Comparison of ENCODE assay signal across 1 cellular context in the genomic region with DNA sequence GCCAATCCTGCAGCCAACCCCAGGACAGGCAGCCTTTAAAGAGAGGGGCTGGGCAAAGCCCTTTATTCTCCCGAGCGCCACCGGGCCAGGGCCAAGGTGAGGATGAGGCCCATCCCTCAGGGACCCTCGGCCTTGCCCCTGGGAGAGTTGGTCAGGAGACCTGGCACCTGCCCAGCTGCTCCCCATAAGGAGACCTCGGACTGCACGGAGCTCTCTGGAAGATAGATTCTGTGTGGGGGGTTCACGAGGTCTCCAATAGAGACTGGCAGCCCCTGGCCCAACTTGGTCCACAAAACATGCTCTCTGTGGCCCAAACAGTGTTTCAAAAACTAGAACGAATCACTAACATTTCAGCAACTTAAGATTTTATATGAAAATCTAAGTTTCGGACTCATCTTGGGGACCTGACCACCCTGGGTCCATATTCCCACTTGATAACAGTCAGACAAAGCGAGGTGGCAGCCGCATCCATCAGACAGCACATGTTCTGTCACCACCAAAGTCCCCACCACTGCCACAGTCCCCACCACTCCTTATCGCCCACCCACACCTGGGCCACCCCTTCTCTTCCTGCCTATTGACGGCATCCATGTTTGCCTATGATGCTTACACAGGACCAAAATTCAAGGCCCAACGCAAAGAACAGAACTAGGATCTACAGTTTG.
TF ChIP-seq lines count a peak whose summit lies in the region.

No MANE protein-coding gene starts in this region.

TF ChIP-seq in GM12878, 131 proteins besides CTCF, POLR2A, EP300 and RAD21:
- TF ChIP-seq, protein P1, sequence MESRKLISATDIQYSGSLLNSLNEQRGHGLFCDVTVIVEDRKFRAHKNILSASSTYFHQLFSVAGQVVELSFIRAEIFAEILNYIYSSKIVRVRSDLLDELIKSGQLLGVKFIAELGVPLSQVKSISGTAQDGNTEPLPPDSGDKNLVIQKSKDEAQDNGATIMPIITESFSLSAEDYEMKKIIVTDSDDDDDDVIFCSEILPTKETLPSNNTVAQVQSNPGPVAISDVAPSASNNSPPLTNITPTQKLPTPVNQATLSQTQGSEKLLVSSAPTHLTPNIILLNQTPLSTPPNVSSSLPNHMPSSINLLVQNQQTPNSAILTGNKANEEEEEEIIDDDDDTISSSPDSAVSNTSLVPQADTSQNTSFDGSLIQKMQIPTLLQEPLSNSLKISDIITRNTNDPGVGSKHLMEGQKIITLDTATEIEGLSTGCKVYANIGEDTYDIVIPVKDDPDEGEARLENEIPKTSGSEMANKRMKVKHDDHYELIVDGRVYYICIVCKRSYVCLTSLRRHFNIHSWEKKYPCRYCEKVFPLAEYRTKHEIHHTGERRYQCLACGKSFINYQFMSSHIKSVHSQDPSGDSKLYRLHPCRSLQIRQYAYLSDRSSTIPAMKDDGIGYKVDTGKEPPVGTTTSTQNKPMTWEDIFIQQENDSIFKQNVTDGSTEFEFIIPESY (IDR thresholded peaks at IDR 0.05): no peak
- TF ChIP-seq GABPA (IDR thresholded peaks at IDR 0.05; ENCODE audit: low read depth): no peak
- TF ChIP-seq YY1 (IDR thresholded peaks at IDR 0.05; ENCODE audit: low read depth, low read length): no peak
